In the genomic region with DNA sequence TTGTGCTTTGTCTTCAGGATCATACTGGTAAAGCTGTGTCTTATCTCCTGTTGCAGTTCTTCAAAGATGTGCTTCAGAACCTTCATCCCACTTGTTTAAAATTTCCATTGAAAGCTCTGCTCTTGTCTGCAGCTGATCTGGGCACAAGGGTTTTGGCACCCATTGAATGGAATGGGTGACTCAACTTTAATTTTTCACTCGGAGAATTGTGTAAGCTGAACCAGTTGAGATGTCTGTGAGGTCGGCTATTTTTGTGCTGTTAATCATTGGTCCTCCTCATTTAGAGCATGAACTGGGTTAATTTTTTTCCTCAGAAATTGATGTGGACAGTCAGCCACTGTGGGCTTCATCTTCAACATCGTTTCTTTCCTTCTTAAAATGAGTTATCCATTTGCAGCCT, we compare ENCODE assay signal across 26 cellular contexts.
DNase-seq lines count a peak whose midpoint lies in the region; ATAC-seq, FAIRE-seq and TF ChIP-seq lines count a peak whose summit lies in the region.
"Had no signal": no experiment of that assay in that cellular context is flagged by ENCODE, and none has a peak within 500 bp of the region (broad histone marks: within the 10 kb centered on the region; RNA-seq: fewer than 3 reads in every experiment).

No MANE protein-coding gene starts in this region.

- H3K4me3 ChIP-seq in bronchial epithelial cell (ENCODE audit: low read depth, low read length) (no peak overlapping the region), foreskin fibroblast (ENCODE audit: low read depth in 1 of 2, low read length in 2 of 2) (no peak overlapping the region), mucosa of descending colon (no peak overlapping the region)
- H3K4me3 ChIP-seq: cardiac muscle cell, coronary artery, esophagus squamous epithelium, SK-N-MC had no signal

- H3K4me1 ChIP-seq in mucosa of descending colon (ENCODE audit: low read depth), result no peaks in the 10 kb centered on the region

- ATAC-seq in mucosa of descending colon, result no peak
- no peak for ATAC-seq in GM19324 (IDR thresholded peaks at IDR 0.05; ENCODE audit: low FRiP score, unreplicated experiment)
- no peak for ATAC-seq in HG03520 (IDR thresholded peaks at IDR 0.05; ENCODE audit: unreplicated experiment)
- ATAC-seq: activated CD4-positive, alpha-beta T cell treated with anti-CD3 and anti-CD28 coated beads for 36 hours; activated naive CD8-positive, alpha-beta T cell treated with anti-CD3 and anti-CD28 coated beads, Interleukin-2, amount 50 U/mL, for 24 hours; effector memory CD8-positive, alpha-beta T cell; HepG2; natural killer cell had no signal

- intact Hi-C loops in mucosa of descending colon (cut with DNase I, micrococcal nuclease), result no loop called here

- H3K27me3 ChIP-seq in bronchial epithelial cell (ENCODE audit: control insufficient read depth, insufficient read depth, low read length), result no peaks in the 10 kb centered on the region
- H3K27me3 ChIP-seq: esophagus squamous epithelium had no signal

- FAIRE-seq in bronchial epithelial cell (lab: Jason Lieb, UNC), result peak; percentile 62
- FAIRE-seq: D721Med, GM12891, HepG2, kidney had no signal

- TF ChIP-seq CTCF in bronchial epithelial cell (IDR thresholded peaks at IDR 0.05; ENCODE audit: insufficient read depth, low read length, severe bottlenecking), result no peak
- no peak for TF ChIP-seq CTCF in foreskin fibroblast (IDR thresholded peaks at IDR 0.05; ENCODE audit: low read depth, low read length)
- no peak for TF ChIP-seq CTCF in mucosa of descending colon (IDR thresholded peaks at IDR 0.05)

- no peaks in the 10 kb centered on the region for H3K9me3 ChIP-seq in mucosa of descending colon
- H3K9me3 ChIP-seq: esophagus squamous epithelium had no signal

- H3K36me3 ChIP-seq in bronchial epithelial cell (ENCODE audit: control insufficient read depth, insufficient read depth, low read length) (no peaks in the 10 kb centered on the region), mucosa of descending colon (ENCODE audit: low read depth) (no peaks in the 10 kb centered on the region)
- H3K36me3 ChIP-seq: cardiac muscle cell, esophagus squamous epithelium had no signal

- DNase-seq in M059J (ENCODE audit: low read depth) (peak; percentile 36), bronchial epithelial cell (ENCODE audit: low read depth) (peak; percentile 67), foreskin fibroblast (peak; percentile 10 to 61), mucosa of descending colon (no peak), A172 (ENCODE audit: low spot score) (no peak)
- DNase-seq: activated CD4-positive, alpha-beta T cell treated with anti-CD3 and anti-CD28 coated beads for 36 hours; activated gamma-delta T cell treated with Interleukin-2 at 50 U/mL for 16 hours; activated naive CD8-positive, alpha-beta T cell treated with anti-CD3 and anti-CD28 coated beads, Interleukin-2, amount 50 U/mL, for 24 hours; activated T-cell treated with anti-CD3 and anti-CD28 coated beads, Interleukin-2, amount 50 U/mL, for 24 hours; CD4-positive, alpha-beta T cell; effector memory CD8-positive, alpha-beta T cell; esophagus squamous epithelium; Karpas-422; kidney; midbrain; natural killer cell; T-helper 2 cell; trophoblast cell had no signal

Comparison
In these comparisons a context has a peak if more than half of its experiments do, and no peak if none do; other contexts are left out.
1. DNase-seq: peak in M059J (single experiment), bronchial epithelial cell (single experiment) and foreskin fibroblast (2 of 2); none in mucosa of descending colon (0 of 3) and A172 (single experiment).